ENCODE assay signal across 22 cellular contexts in genomic region chr20:34426026-34426425, GRCh38.
DNase-seq lines count a peak whose midpoint lies in the region; ATAC-seq and TF ChIP-seq lines count a peak whose summit lies in the region.
"Had no signal": no experiment of that assay in that cellular context is flagged by ENCODE, and none has a peak within 500 bp of the region (broad histone marks: within the 10 kb centered on the region; RNA-seq: fewer than 3 reads in every experiment).

No MANE protein-coding gene starts in this region.

- in situ Hi-C loops in GM23248 (cut with MboI) = no loop called here

- intact Hi-C loops in dendritic cell treated with granulocyte-macrophage colony-stimulating factor and Interleukin-4, amounts not matched to agents 40 ng/mL and 50 ng/mL, for 4 days (cut with micrococcal nuclease) = no loop called here

- WGBS in GM23248 (ENCODE audit: low coverage in 1 of 2, low lambda C conversion rate in 2 of 2, missing lambda C conversion rate in 2 of 2), 2 experiments = 60% methylated on average over 2 of the region's 2 CpGs

- DNase-seq in activated T-cell treated with anti-CD3 and anti-CD28 coated beads, Interleukin-2, amount 50 U/mL, for 24 hours = no peak
- DNase-seq in activated T-cell treated with anti-CD3 and anti-CD28 coated beads, Interleukin-2, amount 50 U/mL, for 1 hour = no peak
- DNase-seq in GM23248 (peak; percentile 56), omental fat pad (ENCODE audit: low spot score) (no peak), MV-4-11 (lab: John Stamatoyannopoulos, UW) (no peak)
- DNase-seq: activated effector memory CD4-positive, alpha-beta T cell treated with anti-CD3 and anti-CD28 coated beads, Interleukin-2, amount 50 U/mL, for 16 hours; amniotic stem cell; DMS79; effector CD8-positive, alpha-beta T cell; esophagus squamous epithelium; NCI-H446; occipital lobe; OCI-M1; SHP77; stimulated activated CD4-positive, alpha-beta T cell treated with anti-CD3 and anti-CD28 coated beads, Interleukin-12 subunit alpha, Interleukin-12 subunit beta, amount 100 ng/mL, for 4 hours; SW 1271 had no signal

- ATAC-seq in omental fat pad (ENCODE audit: low FRiP score) (peak; percentile 86), GM19452 (IDR thresholded peaks at IDR 0.05; ENCODE audit: unreplicated experiment) (no peak), HG02623 (IDR thresholded peaks at IDR 0.05; ENCODE audit: unreplicated experiment) (no peak)
- ATAC-seq: activated CD4-positive, CD25-positive, alpha-beta regulatory T cell treated with anti-CD3 and anti-CD28 coated beads, Interleukin-2, amount 50 U/mL, for 24 hours; GM12878 had no signal

- peaks cover 5% of the 10 kb centered on the region for H3F3A ChIP-seq in GM23248 (ENCODE audit: insufficient read depth)

- H3K4me2 ChIP-seq in GM23248 (ENCODE audit: unreplicated experiment) = no peak overlapping the region

- H4K20me1 ChIP-seq in GM23248 (ENCODE audit: insufficient read depth) = no peaks in the 10 kb centered on the region

- peak overlapping the region; percentile 12 for H3K27ac Mint-ChIP-seq in activated T-cell treated with anti-CD3 and anti-CD28 coated beads, Interleukin-2, amount 50 U/mL, for 24 hours
- peak overlapping the region; percentile 6 for H3K27ac Mint-ChIP-seq in dendritic cell treated with granulocyte-macrophage colony-stimulating factor and Interleukin-4, amounts not matched to agents 40 ng/mL and 50 ng/mL, for 4 days
- H3K27ac Mint-ChIP-seq: B cell had no signal

- no peak for TF ChIP-seq CTCF in omental fat pad (IDR thresholded peaks at IDR 0.05)

- H3K27me3 ChIP-seq in GM23248 (replicated peaks; ENCODE audit: insufficient read depth) = no peaks in the 10 kb centered on the region
- H3K27me3 ChIP-seq: esophagus squamous epithelium had no signal

- no peaks in the 10 kb centered on the region for H3K9me2 ChIP-seq in GM23248 (ENCODE audit: insufficient read depth)

- no peak overlapping the region for H3K9ac ChIP-seq in GM23248

- H3K4me1 ChIP-seq in GM23248 (ENCODE audit: insufficient read depth) = no peaks in the 10 kb centered on the region
- H3K4me1 ChIP-seq: esophagus squamous epithelium had no signal

- peaks cover 97% of the 10 kb centered on the region for H3K79me2 ChIP-seq in GM23248 (ENCODE audit: insufficient read depth)

- H3K4me3 ChIP-seq in GM23248 = no peak overlapping the region
- H3K4me3 ChIP-seq: esophagus squamous epithelium, GM12878 had no signal

- no peaks in the 10 kb centered on the region for H3K9me3 Mint-ChIP-seq in activated T-cell treated with anti-CD3 and anti-CD28 coated beads, Interleukin-2, amount 50 U/mL, for 24 hours
- no peaks in the 10 kb centered on the region for H3K9me3 Mint-ChIP-seq in dendritic cell treated with granulocyte-macrophage colony-stimulating factor and Interleukin-4, amounts not matched to agents 40 ng/mL and 50 ng/mL, for 4 days

- H3K4me1 Mint-ChIP-seq in activated T-cell treated with anti-CD3 and anti-CD28 coated beads, Interleukin-2, amount 50 U/mL, for 24 hours (ENCODE audit: low read depth) = peaks cover 11% of the 10 kb centered on the region
- peaks cover 4% of the 10 kb centered on the region for H3K4me1 Mint-ChIP-seq in dendritic cell treated with granulocyte-macrophage colony-stimulating factor and Interleukin-4, amounts not matched to agents 40 ng/mL and 50 ng/mL, for 4 days (ENCODE audit: low read depth)
- H3K4me1 Mint-ChIP-seq: B cell had no signal

- H3K9me3 ChIP-seq in GM23248 (ENCODE audit: low read depth) = no peaks in the 10 kb centered on the region
- H3K9me3 ChIP-seq: esophagus squamous epithelium had no signal

- no peaks in the 10 kb centered on the region for H3K27me3 Mint-ChIP-seq in activated T-cell treated with anti-CD3 and anti-CD28 coated beads, Interleukin-2, amount 50 U/mL, for 24 hours
- H3K27me3 Mint-ChIP-seq in dendritic cell treated with granulocyte-macrophage colony-stimulating factor and Interleukin-4, amounts not matched to agents 40 ng/mL and 50 ng/mL, for 4 days = no peaks in the 10 kb centered on the region
- H3K27me3 Mint-ChIP-seq: B cell had no signal

- H3K36me3 Mint-ChIP-seq in activated T-cell treated with anti-CD3 and anti-CD28 coated beads, Interleukin-2, amount 50 U/mL, for 24 hours (ENCODE audit: low read depth) = peaks cover 80% of the 10 kb centered on the region
- H3K36me3 Mint-ChIP-seq in dendritic cell treated with granulocyte-macrophage colony-stimulating factor and Interleukin-4, amounts not matched to agents 40 ng/mL and 50 ng/mL, for 4 days (ENCODE audit: low read depth) = peaks cover 81% of the 10 kb centered on the region

- H3K27ac ChIP-seq in GM23248 = 0 out of 2 replicates have a peak overlapping the region, but pooled peaks have one; percentile 20
- H3K27ac ChIP-seq: esophagus squamous epithelium had no signal

- H3K4me3 Mint-ChIP-seq in activated T-cell treated with anti-CD3 and anti-CD28 coated beads, Interleukin-2, amount 50 U/mL, for 24 hours = no peak overlapping the region
- no peak overlapping the region for H3K4me3 Mint-ChIP-seq in dendritic cell treated with granulocyte-macrophage colony-stimulating factor and Interleukin-4, amounts not matched to agents 40 ng/mL and 50 ng/mL, for 4 days
- H3K4me3 Mint-ChIP-seq: B cell had no signal

- H3K36me3 ChIP-seq in GM23248 (ENCODE audit: low read depth) = peaks cover 48% of the 10 kb centered on the region

- no peak overlapping the region for H2AFZ ChIP-seq in GM23248
